In genomic region chr1:16236495-16237342, GRCh38 we compare ENCODE assay signal across 8 cellular contexts. TPM values are rescaled to one million over a fixed set of nuclear protein-coding genes. Genes with fewer than 3 reads are reported as not detected.
DNase-seq lines count a peak whose midpoint lies in the region; ATAC-seq and TF ChIP-seq lines count a peak whose summit lies in the region.

CPLANE2 (minus strand) TSS chr1:16237183; CDS start chr1:16236742, 441 bp downstream.

- peak within 1 kb of the TSS; percentile 91 for H3K4me3 Mint-ChIP-seq in endothelial cell (ENCODE audit: unreplicated experiment)

- peak; percentile 2 for TF ChIP-seq CTCF in endothelial cell (IDR thresholded peaks at IDR 0.05; ENCODE audit: unreplicated experiment)

- peaks cover 1% of the 10 kb centered on the region for H3K27me3 Mint-ChIP-seq in endothelial cell (ENCODE audit: unreplicated experiment)

- peaks cover 10% of the 10 kb centered on the region for H3K4me1 Mint-ChIP-seq in endothelial cell (ENCODE audit: unreplicated experiment)

- H3K27ac Mint-ChIP-seq in endothelial cell (ENCODE audit: unreplicated experiment) = peak within 1 kb of the TSS; percentile 71

- no peaks in the 10 kb centered on the region for H3K36me3 Mint-ChIP-seq in endothelial cell (ENCODE audit: low read depth, unreplicated experiment)

- no peaks in the 10 kb centered on the region for H3K9me3 Mint-ChIP-seq in endothelial cell (ENCODE audit: unreplicated experiment)

- DNase-seq in COLO668 (lab: John Stamatoyannopoulos, UW; ENCODE audit: unreplicated experiment) (peak; percentile 100), HUDEP-2 (lab: John Stamatoyannopoulos, UW; ENCODE audit: unreplicated experiment in 76 of 76) (peak in 74 of 76 experiments; percentile 30 to 94 (median 86)), NOMO-1 treated with DMSO at 0.1 percent for 48 hours (lab: John Stamatoyannopoulos, UW; ENCODE audit: unreplicated experiment) (peak; percentile 85), endothelial cell (ENCODE audit: low spot score) (peak; percentile 91), midbrain (lab: John Stamatoyannopoulos, UW) (peak; percentile 87)
- peak; percentile 86 for DNase-seq in activated CD8-positive, alpha-beta memory T cell treated with anti-CD3 and anti-CD28 coated beads, Interleukin-2, amount 50 U/mL, for 24 hours (ENCODE audit: extremely low read depth)
- DNase-seq in stimulated activated CD8-positive, alpha-beta memory T cell treated with anti-CD3 and anti-CD28 coated beads, Interleukin-2, amount 100 ng/mL, for 1 hour (ENCODE audit: low read depth in 2 of 2) = peak; percentile 92 to 93

- peak; percentile 73 for ATAC-seq in GM21381 (IDR thresholded peaks at IDR 0.05; ENCODE audit: unreplicated experiment)

RNA-seq across cellular contexts. Expression of gene CPLANE2, which starts in this region (rescaled TPM):
- 3.6 TPM for total RNA-seq in endothelial cell (ENCODE audit: unreplicated experiment)

Comparison
In these comparisons a context has a peak if more than half of its experiments do, and no peak if none do; other contexts are left out.
1. Peak in every context shown above with its lines: DNase-seq and ATAC-seq.